ENCODE assay signal across 16 cellular contexts in the genomic region with DNA sequence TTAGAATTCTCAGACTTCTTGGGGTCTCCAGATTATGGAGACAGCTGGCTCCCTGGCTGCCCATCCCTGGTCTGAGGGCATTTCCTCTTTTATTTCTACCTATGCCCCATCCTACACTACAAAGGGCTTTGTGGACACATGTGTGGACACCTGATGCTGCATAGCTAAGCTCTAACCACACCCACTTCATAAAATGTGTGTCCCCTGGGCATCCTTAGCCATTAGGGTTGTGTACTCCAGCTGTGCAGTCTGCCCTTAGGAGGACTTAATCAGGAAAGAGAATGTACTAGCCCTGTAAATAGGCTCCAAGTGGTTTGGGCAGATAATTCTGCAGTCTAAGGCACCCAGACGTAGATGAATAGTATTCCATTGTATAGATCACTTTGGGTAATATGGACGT.
"Had no signal": no experiment of that assay in that cellular context is flagged by ENCODE, and none has a peak within 500 bp of the region (broad histone marks: within the 10 kb centered on the region; RNA-seq: fewer than 3 reads in every experiment).

No MANE protein-coding gene starts in this region.

- H3K27ac ChIP-seq: gastroesophageal sphincter, heart right ventricle, neural progenitor cell, ovary, spleen, upper lobe of left lung had no signal

- H3K4me1 Mint-ChIP-seq: neural progenitor cell had no signal

- H3K27me3 Mint-ChIP-seq: activated naive CD8-positive, alpha-beta T cell; naive B cell had no signal

- H3K4me3 Mint-ChIP-seq: activated naive CD8-positive, alpha-beta T cell; activated T-cell treated with anti-CD3 and anti-CD28 coated beads, Interleukin-2, amount 50 U/mL, for 72 hours; naive B cell; neural progenitor cell; stimulated activated naive CD8-positive, alpha-beta T cell treated with anti-CD3 and anti-CD28 coated beads, Interleukin-15, Interleukin-2, amounts not matched to agents 100 ng/mL and 50 ng/mL, for 24 hours; WTC11 had no signal

- H3K4me1 ChIP-seq: gastroesophageal sphincter, neural progenitor cell had no signal

- H3K36me3 Mint-ChIP-seq: naive B cell, neural progenitor cell, WTC11 had no signal

- H3K36me3 ChIP-seq: gastroesophageal sphincter, heart right ventricle, neural progenitor cell, ovary, spleen, upper lobe of left lung had no signal

- H3K4me3 ChIP-seq: gastroesophageal sphincter, heart right ventricle, neural progenitor cell, ovary, spleen, upper lobe of left lung had no signal

- ATAC-seq: activated T-cell treated with anti-CD3 and anti-CD28 coated beads, Interleukin-2, amount 50 U/mL, for 72 hours; gastroesophageal sphincter; heart right ventricle; sciatic nerve; WTC11 had no signal

- H3K9me3 ChIP-seq: gastroesophageal sphincter, heart right ventricle, ovary, spleen, upper lobe of left lung had no signal

- H3K4me2 ChIP-seq: neural progenitor cell had no signal

- H2AFZ ChIP-seq: neural progenitor cell had no signal

- DNase-seq: activated CD4-positive, alpha-beta T cell treated with anti-CD3 and anti-CD28 coated beads for 48 hours; activated CD8-positive, alpha-beta memory T cell treated with anti-CD3 and anti-CD28 coated beads, Interleukin-2, amount 50 U/mL, for 48 hours; activated gamma-delta T cell treated with Interleukin-2 at 50 U/mL for 16 hours; activated T-cell treated with anti-CD3 and anti-CD28 coated beads, Interleukin-2, amount 50 U/mL, for 72 hours; amniotic stem cell; heart right ventricle; naive B cell; ovary; spleen; upper lobe of left lung had no signal

- H3K27ac Mint-ChIP-seq: activated naive CD8-positive, alpha-beta T cell; activated T-cell treated with anti-CD3 and anti-CD28 coated beads, Interleukin-2, amount 50 U/mL, for 72 hours; neural progenitor cell; stimulated activated naive CD8-positive, alpha-beta T cell treated with anti-CD3 and anti-CD28 coated beads, Interleukin-15, Interleukin-2, amounts not matched to agents 100 ng/mL and 50 ng/mL, for 24 hours; WTC11 had no signal

- H3K9me3 Mint-ChIP-seq: activated T-cell treated with anti-CD3 and anti-CD28 coated beads, Interleukin-2, amount 50 U/mL, for 72 hours; naive B cell; neural progenitor cell; stimulated activated naive CD8-positive, alpha-beta T cell treated with anti-CD3 and anti-CD28 coated beads, Interleukin-15, Interleukin-2, amounts not matched to agents 100 ng/mL and 50 ng/mL, for 24 hours; WTC11 had no signal
